ENCODE assay signal across 20 cellular contexts in genomic region chr15:50163719-50164410, GRCh38. TPM values are rescaled to one million over a fixed set of nuclear protein-coding genes. Genes with fewer than 3 reads are reported as not detected.
DNase-seq lines count a peak whose midpoint lies in the region; ATAC-seq and TF ChIP-seq lines count a peak whose summit lies in the region.
"Had no signal": no experiment of that assay in that cellular context is flagged by ENCODE, and none has a peak within 500 bp of the region (broad histone marks: within the 10 kb centered on the region; RNA-seq: fewer than 3 reads in every experiment).

No MANE protein-coding gene starts in this region.

- no peaks in the 10 kb centered on the region for H3K9me3 ChIP-seq in right lobe of liver
- H3K9me3 ChIP-seq: Peyer's patch, suprapubic skin had no signal

- H3K4me3 Mint-ChIP-seq in WTC11 = no peak overlapping the region
- no peak overlapping the region for H3K4me3 Mint-ChIP-seq in activated CD4-positive, alpha-beta memory T cell treated with anti-CD3 and anti-CD28 coated beads, Interleukin-2, amount 10 ng/mL, durations not matched to agents 7 days and 5 days
- H3K4me3 Mint-ChIP-seq: CD4-positive, alpha-beta memory T cell; memory B cell; naive B cell had no signal

- DNase-seq in CD1c-positive myeloid dendritic cell (ENCODE audit: extremely low spot score) = peak; percentile 8
- peak; percentile 40 to 43 for DNase-seq in Kasumi-1 (lab: John Stamatoyannopoulos, UW)
- DNase-seq in SKM-1 treated with dmso at 0.1 percent for 144 hours (lab: John Stamatoyannopoulos, UW; ENCODE audit: unreplicated experiment) = peak; percentile 60
- no peak for DNase-seq in right lobe of liver
- DNase-seq in WTC11 (ENCODE audit: low spot score) = no peak
- no peak for DNase-seq in NCI-H526 treated with DMSO at 0.1 percent for 48 hours (lab: John Stamatoyannopoulos, UW)
- no peak for DNase-seq in activated CD4-positive, alpha-beta memory T cell treated with anti-CD3 and anti-CD28 coated beads, Interleukin-2, amount 10 ng/mL, durations not matched to agents 7 days and 5 days
- DNase-seq in NCI-H2196 treated with DMSO at 0.1 percent for 48 hours (lab: John Stamatoyannopoulos, UW; ENCODE audit: unreplicated experiment) = no peak
- DNase-seq: activated CD4-positive, alpha-beta T cell treated with anti-CD3 and anti-CD28 coated beads for 4 hours; activated naive CD4-positive, alpha-beta T cell treated with anti-CD3 and anti-CD28 coated beads, Interleukin-2, amount 50 U/mL, for 16 hours; CD4-positive, alpha-beta memory T cell; cerebellar nuclear complex; erythroblast; H7; naive B cell; Peyer's patch had no signal

- peaks cover 9% of the 10 kb centered on the region for H3K36me3 Mint-ChIP-seq in WTC11
- peaks cover 3% of the 10 kb centered on the region for H3K36me3 Mint-ChIP-seq in activated CD4-positive, alpha-beta memory T cell treated with anti-CD3 and anti-CD28 coated beads, Interleukin-2, amount 10 ng/mL, durations not matched to agents 7 days and 5 days (ENCODE audit: low read depth)
- H3K36me3 Mint-ChIP-seq: CD4-positive, alpha-beta memory T cell had no signal

- WGBS in right lobe of liver (ENCODE audit: insufficient coverage, low coverage, low lambda C conversion rate, missing lambda C conversion rate) = 0% methylated on average over 1 of the region's 2 CpGs

- H3K4me1 Mint-ChIP-seq in WTC11 = peaks cover 4% of the 10 kb centered on the region; the same call in 1 of the 2 replicates
- H3K4me1 Mint-ChIP-seq in activated CD4-positive, alpha-beta memory T cell treated with anti-CD3 and anti-CD28 coated beads, Interleukin-2, amount 10 ng/mL, durations not matched to agents 7 days and 5 days = peaks cover 1% of the 10 kb centered on the region
- H3K4me1 Mint-ChIP-seq: CD4-positive, alpha-beta memory T cell; memory B cell had no signal

- H3K4me3 ChIP-seq in right lobe of liver = no peak overlapping the region
- H3K4me3 ChIP-seq: GM12878, Peyer's patch, suprapubic skin had no signal

- POLR2A ChIA-PET in WTC11 (lab: Charles Lee) = no interaction called here
- POLR2A ChIA-PET in activated CD4-positive, alpha-beta memory T cell treated with anti-CD3 and anti-CD28 coated beads, Interleukin-2, amount 10 ng/mL, durations not matched to agents 7 days and 5 days (lab: Charles Lee) = no interaction called here

- H3K36me3 ChIP-seq in right lobe of liver = no peaks in the 10 kb centered on the region
- H3K36me3 ChIP-seq: Peyer's patch, suprapubic skin had no signal

- no peak overlapping the region for H3K27ac Mint-ChIP-seq in WTC11
- H3K27ac Mint-ChIP-seq in activated CD4-positive, alpha-beta memory T cell treated with anti-CD3 and anti-CD28 coated beads, Interleukin-2, amount 10 ng/mL, durations not matched to agents 7 days and 5 days = no peak overlapping the region
- H3K27ac Mint-ChIP-seq: CD4-positive, alpha-beta memory T cell; memory B cell had no signal

- H3K9me3 Mint-ChIP-seq in WTC11 = peaks cover 35% of the 10 kb centered on the region
- peaks cover 4% of the 10 kb centered on the region for H3K9me3 Mint-ChIP-seq in activated CD4-positive, alpha-beta memory T cell treated with anti-CD3 and anti-CD28 coated beads, Interleukin-2, amount 10 ng/mL, durations not matched to agents 7 days and 5 days

- peak overlapping the region; percentile 37 to 79 (median 61) for H3K27ac ChIP-seq in right lobe of liver
- H3K27ac ChIP-seq: Peyer's patch, suprapubic skin had no signal

- peak; percentile 15 to 42 (median 20) for ATAC-seq in right lobe of liver
- ATAC-seq in WTC11 = no peak

- TF ChIP-seq CTCF in right lobe of liver (IDR thresholded peaks at IDR 0.05) (no peak), WTC11 (IDR thresholded peaks at IDR 0.05) (no peak)

- no peak for TF ChIP-seq POLR2A in right lobe of liver (IDR thresholded peaks at IDR 0.05)

- H3K27me3 ChIP-seq in right lobe of liver = no peaks in the 10 kb centered on the region
- H3K27me3 ChIP-seq: Peyer's patch, suprapubic skin had no signal

- CTCF ChIA-PET in WTC11 (lab: Charles Lee) = no interaction called here
- CTCF ChIA-PET in activated CD4-positive, alpha-beta memory T cell treated with anti-CD3 and anti-CD28 coated beads, Interleukin-2, amount 10 ng/mL, durations not matched to agents 7 days and 5 days (lab: Charles Lee) = no interaction called here

- peaks cover 3% of the 10 kb centered on the region; the same call in 1 of the 2 replicates for H3K27me3 Mint-ChIP-seq in WTC11 (ENCODE audit: low read depth)
- H3K27me3 Mint-ChIP-seq in activated CD4-positive, alpha-beta memory T cell treated with anti-CD3 and anti-CD28 coated beads, Interleukin-2, amount 10 ng/mL, durations not matched to agents 7 days and 5 days = peaks cover 13% of the 10 kb centered on the region

- intact Hi-C loops in right lobe of liver (cut with DNase I) = no loop called here

- H3K4me1 ChIP-seq in right lobe of liver = peaks cover 0 to 54% (median 25%) of the 10 kb centered on the region in 4 donors
- H3K4me1 ChIP-seq: Peyer's patch, suprapubic skin had no signal

TF ChIP-seq in WTC11, 78 proteins besides CTCF, POLR2A, EP300 and RAD21 (continues in another document):
- TF ChIP-seq USF1 (CRISPR knock-in tag; IDR thresholded peaks at IDR 0.05) (no peak), ZNF317 (CRISPR knock-in tag; IDR thresholded peaks at IDR 0.05; ENCODE audit: borderline replicate concordance, low read depth) (no peak), ZNF281 (CRISPR knock-in tag; IDR thresholded peaks at IDR 0.05) (no peak), FOXK1 (CRISPR knock-in tag; IDR thresholded peaks at IDR 0.05) (no peak), EMX1 (CRISPR knock-in tag; IDR thresholded peaks at IDR 0.05) (no peak), SP1 (CRISPR knock-in tag; conservative IDR thresholded peaks at IDR 0.05) (no peak), NR3C1 (CRISPR knock-in tag; conservative IDR thresholded peaks at IDR 0.05; ENCODE audit: low read depth) (no peak), SOX15 (CRISPR knock-in tag; IDR thresholded peaks at IDR 0.05) (no peak), MYBL2 (CRISPR knock-in tag; IDR thresholded peaks at IDR 0.05) (no peak), PRDM15 (CRISPR knock-in tag; IDR thresholded peaks at IDR 0.05) (no peak), RORB (CRISPR knock-in tag; IDR thresholded peaks at IDR 0.05) (no peak)

RNA-seq across cellular contexts. Expression of gene SLC27A2, which starts 18.1 kb away (rescaled TPM):
- total RNA-seq in right lobe of liver = 100 to 1,000 TPM in 5 of 6 experiments, 10 to 100 TPM in 1; 76.8 to 366 (median 172) TPM
- 3.0 to 5.7 TPM (median 5.6 TPM) in 3 replicates for total RNA-seq in WTC11 (2021)
- 10 to 100 TPM; 29.5 to 30.3 TPM for total RNA-seq in activated CD4-positive, alpha-beta memory T cell treated with anti-CD3 and anti-CD28 coated beads, Interleukin-2, amount 10 ng/mL, durations not matched to agents 7 days and 5 days
- total RNA-seq: osteocyte had no signal

RNA-seq across cellular contexts. Expression of gene ATP8B4, which starts 44.8 kb away (rescaled TPM):
- total RNA-seq in right lobe of liver (10 to 100 TPM in 1 of 6 experiments, 1 to 10 TPM in 5; 4.5 to 10.1 (median 6.7) TPM), WTC11 (2021) (0.23 to 0.37 TPM (median 0.27 TPM) in 3 replicates)
- 10 to 100 TPM; 19.9 to 20.7 TPM for total RNA-seq in activated CD4-positive, alpha-beta memory T cell treated with anti-CD3 and anti-CD28 coated beads, Interleukin-2, amount 10 ng/mL, durations not matched to agents 7 days and 5 days
- total RNA-seq: H7, osteocyte had no signal

Comparison
In these comparisons a context has a peak if more than half of its experiments do, and no peak if none do; other contexts are left out.
1. DNase-seq: peak in CD1c-positive myeloid dendritic cell (single experiment), Kasumi-1 (2 of 2) and SKM-1 treated with dmso at 0.1 percent for 144 hours (single experiment); none in right lobe of liver (0 of 3), WTC11 (single experiment), NCI-H526 treated with DMSO at 0.1 percent for 48 hours (single experiment), activated CD4-positive, alpha-beta memory T cell treated with anti-CD3 and anti-CD28 coated beads, Interleukin-2, amount 10 ng/mL, durations not matched to agents 7 days and 5 days (single experiment) and NCI-H2196 treated with DMSO at 0.1 percent for 48 hours (single experiment).